ENCODE assay signal across 1 cellular context in the genomic region with DNA sequence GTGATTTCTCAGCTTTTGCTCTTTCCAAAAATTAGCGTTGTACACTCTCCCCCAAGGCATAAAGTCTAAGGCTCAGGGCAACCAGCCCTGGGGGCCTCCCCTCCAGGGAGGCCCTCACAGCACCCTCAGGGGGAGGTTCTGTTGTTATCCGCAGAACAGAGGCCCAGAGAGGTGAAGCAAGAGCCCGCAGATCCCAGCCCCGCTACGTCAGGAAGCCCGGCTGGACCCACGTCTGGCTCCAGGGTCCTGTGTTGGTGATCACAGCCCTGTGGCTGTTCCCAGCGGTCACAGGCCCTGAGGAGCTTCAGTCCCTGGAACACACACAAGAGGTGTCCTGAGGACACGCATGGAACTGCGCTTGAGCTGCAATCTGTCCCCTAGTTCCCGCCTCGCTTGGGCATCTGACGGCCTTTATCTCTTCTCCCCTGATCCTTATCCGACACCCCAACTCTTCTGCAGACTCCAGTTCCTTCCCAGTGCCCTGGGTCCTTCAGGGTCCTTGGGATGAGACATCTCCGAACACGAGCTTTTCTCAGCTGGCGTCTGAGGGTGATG.
TF ChIP-seq lines count a peak whose summit lies in the region.

No MANE protein-coding gene starts in this region.

TF ChIP-seq in HepG2, 621 proteins besides CTCF, POLR2A, EP300 and RAD21:
- TF ChIP-seq ZNF607 (CRISPR knock-in tag; IDR thresholded peaks at IDR 0.05; ENCODE audit: borderline replicate concordance) = no peak
- no peak for TF ChIP-seq GATA4 (IDR thresholded peaks at IDR 0.05; ENCODE audit: borderline replicate concordance, low read depth)
- TF ChIP-seq CHCHD3 (CRISPR knock-in tag; IDR thresholded peaks at IDR 0.05) = 0 out of 2 replicates have a peak, but pooled peaks have one; percentile 28
TF ChIP-seq in HepG2: peak in this region for 1.
